Comparison of ENCODE assay signal across 9 cellular contexts in genomic region chr14:65230287-65230728, GRCh38.
A peak's percentile ranks its signal among the peaks of the same experiment; 100 is the strongest.
DNase-seq lines count a peak whose midpoint lies in the region; ATAC-seq, FAIRE-seq and TF ChIP-seq lines count a peak whose summit lies in the region.
"Had no signal": no experiment of that assay in that cellular context is flagged by ENCODE, and none has a peak within 500 bp of the region (broad histone marks: within the 10 kb centered on the region; RNA-seq: fewer than 3 reads in every experiment).

No MANE protein-coding gene starts in this region.

- H3K4me1 ChIP-seq in adipocyte (ENCODE audit: control insufficient read depth, insufficient read depth, low read length) (peaks cover 33% of the 10 kb centered on the region), iPS-18a (ENCODE audit: control insufficient read depth, low read depth, low read length) (peaks cover 24% of the 10 kb centered on the region)

- POLR2A ChIA-PET in CD4-positive, alpha-beta T cell (lab: Charles Lee): interaction anchor here (0.6 to 2.5 kb wide), 3 partner anchors 25 to 182 kb away, joined by 3 to 17 read pairs (median 3); partner anchors contain the start of gene FUT8

- H3K4me3 ChIP-seq in adipocyte (ENCODE audit: low read length) (peak overlapping the region; percentile 69), iPS-18a (ENCODE audit: low read length) (peak overlapping the region; percentile 23), skin epidermis (peak overlapping the region in 5 of 7 experiments; percentile 20 to 35 (median 26))

- DNase-seq in CD4-positive, alpha-beta T cell: no peak
- peak; percentile 62 to 80 for DNase-seq in NCI-H187 (lab: John Stamatoyannopoulos, UW)
- DNase-seq in adipocyte (ENCODE audit: low read depth): peak; percentile 52
- no peak for DNase-seq in D721Med (ENCODE audit: insufficient read length, low spot score)

- TF ChIP-seq CTCF in CD4-positive, alpha-beta T cell (IDR thresholded peaks at IDR 0.05): no peak
- TF ChIP-seq CTCF in D721Med (IDR thresholded peaks at IDR 0.05; ENCODE audit: insufficient read depth, missing control alignments): no peak

- no peak for FAIRE-seq in D721Med (lab: Jason Lieb, UNC)
- FAIRE-seq: bronchial epithelial cell had no signal

- no peak overlapping the region for H3K27ac ChIP-seq in CD4-positive, alpha-beta T cell (ENCODE audit: low read depth, low read length)
- no peak overlapping the region for H3K27ac ChIP-seq in iPS-18a (ENCODE audit: low read length)
- H3K27ac ChIP-seq in skin epidermis: peak overlapping the region in 20 of 21 experiments; percentile 3 to 94 (median 81)

- CTCF ChIA-PET in CD4-positive, alpha-beta T cell (lab: Charles Lee): no interaction called here

- H3K36me3 Mint-ChIP-seq in CD4-positive, alpha-beta T cell (ENCODE audit: low read depth): no peaks in the 10 kb centered on the region

- H3K9me3 ChIP-seq in CD4-positive, alpha-beta T cell (ENCODE audit: control insufficient read depth, low read length): no peaks in the 10 kb centered on the region
- H3K9me3 ChIP-seq in adipocyte (ENCODE audit: control insufficient read depth, low read length) (no peaks in the 10 kb centered on the region), iPS-18a (ENCODE audit: control insufficient read depth, low read depth, low read length) (no peaks in the 10 kb centered on the region)

- H3K27me3 ChIP-seq in CD4-positive, alpha-beta T cell (ENCODE audit: control insufficient read depth, insufficient read depth, low read length): no peaks in the 10 kb centered on the region
- H3K27me3 ChIP-seq in adipocyte (replicated peaks; ENCODE audit: control insufficient read depth, insufficient read depth, low read length): no peaks in the 10 kb centered on the region
- peaks cover 4% of the 10 kb centered on the region for H3K27me3 ChIP-seq in iPS-18a (ENCODE audit: control insufficient read depth, insufficient read depth, low read length)

- H3K9me3 Mint-ChIP-seq in CD4-positive, alpha-beta T cell: no peaks in the 10 kb centered on the region

- no peaks in the 10 kb centered on the region for H3K27me3 Mint-ChIP-seq in CD4-positive, alpha-beta T cell

- ATAC-seq in CD4-positive, alpha-beta T cell (ENCODE audit: poor library complexity): no peak
- ATAC-seq in HG02870 (IDR thresholded peaks at IDR 0.05; ENCODE audit: unreplicated experiment) (no peak), GM18511 (IDR thresholded peaks at IDR 0.05; ENCODE audit: unreplicated experiment) (no peak)

- H3K36me3 ChIP-seq in adipocyte (ENCODE audit: control insufficient read depth, insufficient read depth, low read length, severe bottlenecking) (no peaks in the 10 kb centered on the region), iPS-18a (ENCODE audit: control insufficient read depth, low read depth, low read length) (no peaks in the 10 kb centered on the region)

- intact Hi-C loops in CD4-positive, alpha-beta T cell (cut with DNase I, micrococcal nuclease): loop anchor here in 1 of 2 experiments (5.0 kb wide), 1 partner anchor 127 kb away; no protein-coding TSS in a partner anchor

- H3K9ac ChIP-seq in adipocyte (ENCODE audit: low read length): peak overlapping the region; percentile 85
- no peak overlapping the region for H3K9ac ChIP-seq in iPS-18a (ENCODE audit: low read length)

- H3K4me1 Mint-ChIP-seq in CD4-positive, alpha-beta T cell (ENCODE audit: low read depth): peaks cover 47% of the 10 kb centered on the region

- peak overlapping the region; percentile 86 for H3K27ac Mint-ChIP-seq in CD4-positive, alpha-beta T cell

- peak overlapping the region; percentile 90 for H3K4me3 Mint-ChIP-seq in CD4-positive, alpha-beta T cell

Comparison
In these comparisons a context has a peak if more than half of its experiments do, and no peak if none do; other contexts are left out.
1. DNase-seq: peak in NCI-H187 (2 of 2) and adipocyte (single experiment); none in CD4-positive, alpha-beta T cell (0 of 10) and D721Med (single experiment).
2. H3K27ac ChIP-seq: peak in skin epidermis (20 of 21); none in CD4-positive, alpha-beta T cell (single experiment) and iPS-18a (single experiment).
3. Peak in every context shown above with its lines, with median percentiles within 50 percentile points of each other: H3K4me3 ChIP-seq.